8 cellular contexts compared by ENCODE assay signal in the genomic region with DNA sequence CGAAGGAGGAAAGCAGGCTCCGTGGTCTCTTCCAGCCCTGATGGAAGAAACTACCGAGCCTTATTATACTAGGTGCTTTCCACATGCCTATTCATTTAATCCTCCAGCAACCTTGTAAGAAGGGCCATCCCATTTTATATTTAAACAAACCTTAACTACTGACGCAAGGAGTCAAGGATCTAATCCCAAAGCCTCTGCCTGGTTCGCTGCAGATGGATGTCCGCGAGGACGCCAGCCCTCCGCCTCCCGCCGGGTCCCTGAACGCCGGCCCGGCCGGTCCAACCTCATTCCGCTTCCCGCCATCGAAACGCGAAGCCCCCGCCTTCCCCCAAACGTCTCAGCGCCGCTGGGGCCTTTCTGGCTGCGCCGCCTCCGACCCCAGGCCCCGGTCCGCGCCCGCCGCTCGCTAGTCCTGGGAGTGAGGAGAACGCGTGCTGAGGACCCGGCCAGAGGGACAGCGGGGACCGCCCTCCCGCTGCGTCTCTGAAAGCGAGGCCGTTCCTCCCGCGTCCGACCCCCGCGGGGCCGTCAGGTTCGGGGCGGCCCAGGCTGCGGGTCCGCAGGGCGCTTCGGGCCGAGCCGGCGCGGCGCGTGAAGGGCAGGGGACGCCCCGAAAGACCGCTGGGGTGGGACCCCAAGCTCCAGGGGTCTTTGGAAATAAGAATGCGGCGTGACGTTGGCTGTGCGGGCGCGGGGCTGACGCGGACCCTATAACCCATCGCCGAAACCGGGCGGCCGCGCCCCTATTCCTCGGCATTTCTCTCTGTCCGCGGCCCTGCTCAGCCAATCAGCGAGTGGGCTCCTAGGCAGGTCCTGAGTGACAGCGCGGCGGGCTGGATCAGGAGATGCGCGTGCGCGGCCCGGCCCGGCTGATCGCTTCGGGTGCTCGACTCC. TPM values are rescaled to one million over a fixed set of nuclear protein-coding genes. Genes with fewer than 3 reads are reported as not detected.
DNase-seq lines count a peak whose midpoint lies in the region; ATAC-seq, FAIRE-seq and TF ChIP-seq lines count a peak whose summit lies in the region.

No MANE protein-coding gene starts in this region.

- DNase-seq in A549 (ENCODE audit: low read depth in 1 of 2, low spot score in 1 of 2) (peak; percentile 94 to 99), NCI-H2171 treated with DMSO at 0.1 percent for 48 hours (lab: John Stamatoyannopoulos, UW) (peak; percentile 94), mammary epithelial cell (peak; percentile 89), iPS-NIHi7 (ENCODE audit: extremely low spot score) (peak; percentile 99)

- TF ChIP-seq CTCF in A549 (IDR thresholded peaks at IDR 0.05), result no peak
- no peak for TF ChIP-seq CTCF in WI38 (IDR thresholded peaks at IDR 0.05; ENCODE audit: low read depth, low read length)
- no peak for TF ChIP-seq CTCF in mammary epithelial cell (conservative IDR thresholded peaks at IDR 0.05 in 1 of 2, IDR thresholded peaks at IDR 0.05 in 1 of 2; ENCODE audit: extremely low read depth in 1 of 2, insufficient read depth in 1 of 2, low read depth in 1 of 2, low read length in 2 of 2)

- H3K4me2 ChIP-seq in A549, result peak overlapping the region; percentile 90
- H3K4me2 ChIP-seq in mammary epithelial cell (ENCODE audit: insufficient read depth, low read depth, low read length), result peak overlapping the region; percentile 100

- TF ChIP-seq EP300 in A549 (IDR thresholded peaks at IDR 0.05), result no peak

- no peaks in the 10 kb centered on the region for H4K20me1 ChIP-seq in mammary epithelial cell (ENCODE audit: insufficient read depth, low read length)

- H3K79me2 ChIP-seq in mammary epithelial cell (ENCODE audit: insufficient read depth, low read length), result no peaks in the 10 kb centered on the region

- H3K27me3 ChIP-seq in mammary epithelial cell (ENCODE audit: insufficient read depth, low read length), result no peaks in the 10 kb centered on the region

- ATAC-seq in A549 (peak; percentile 89 to 96), GM18867 (IDR thresholded peaks at IDR 0.05; ENCODE audit: unreplicated experiment) (peak; percentile 95), HG03108 (IDR thresholded peaks at IDR 0.05; ENCODE audit: unreplicated experiment) (peak; percentile 87)

- H3K27ac ChIP-seq in A549 (peak overlapping the region; percentile 63 to 90), mammary epithelial cell (ENCODE audit: insufficient read depth, low read depth, low read length) (peak overlapping the region; percentile 59), skin epidermis (peak overlapping the region; percentile 10 to 94 (median 77))

- H2AFZ ChIP-seq in mammary epithelial cell (ENCODE audit: low read depth, low read length), result peak overlapping the region; percentile 99

- TF ChIP-seq RAD21 in A549 (conservative IDR thresholded peaks at IDR 0.05 in 1 of 2, IDR thresholded peaks at IDR 0.05 in 1 of 2), result no peak

- CTCF ChIA-PET in A549 (lab: Yijun Ruan, JAX), result no interaction called here
- CTCF ChIA-PET in mammary epithelial cell (lab: Charles Lee; ENCODE audit: low non-redundant PET), result no interaction called here

- intact Hi-C loops in mammary epithelial cell (cut with micrococcal nuclease), result loop anchor here (2.0 kb wide), 1 partner anchor 35 kb away; a partner anchor contains a TSS

- no peaks in the 10 kb centered on the region for H3K9me3 ChIP-seq in A549
- no peaks in the 10 kb centered on the region for H3K9me3 ChIP-seq in mammary epithelial cell (replicated peaks; ENCODE audit: insufficient read depth, low read length)

- H3K4me1 ChIP-seq in A549 (peaks cover 10% of the 10 kb centered on the region; the same call in 1 of the 3 replicates), mammary epithelial cell (ENCODE audit: insufficient read depth, low read length) (peaks cover 17% of the 10 kb centered on the region)

- no peaks in the 10 kb centered on the region for H3K36me3 ChIP-seq in mammary epithelial cell (ENCODE audit: insufficient read depth, low read length)

- no peak for TF ChIP-seq POLR2A in A549 (IDR thresholded peaks at IDR 0.05; ENCODE audit: low read length)

- H3K4me3 ChIP-seq in A549 (peak overlapping the region; percentile 62), WI38 (ENCODE audit: low read depth, low read length) (peak overlapping the region; percentile 75), mammary epithelial cell (replicated peaks in 1 of 3; ENCODE audit: insufficient read depth in 1 of 3, low read depth in 2 of 3, low read length in 3 of 3) (peak overlapping the region; percentile 75 to 87 (median 77)), skin epidermis (peak overlapping the region; percentile 55 to 92 (median 72))

- H3K9ac ChIP-seq in mammary epithelial cell (ENCODE audit: insufficient read depth, low read length), result peak overlapping the region; percentile 47

- FAIRE-seq in A549 (lab: Jason Lieb, UNC), result peak; percentile 81

- POLR2A ChIA-PET in A549 (lab: Yijun Ruan, JAX), result no interaction called here

- BruUV-seq in mammary epithelial cell (replicated peaks; lab: Mats Ljungman, UMichigan), result no TSS peak

- in situ Hi-C loops in mammary epithelial cell (cut with MboI; ENCODE audit: low sequenced_read_pairs in 2 of 2), result no loop called here

- 2% methylated on average over 61 of the region's 93 CpGs for WGBS in A549 (ENCODE audit: missing lambda C conversion rate)
- WGBS in mammary epithelial cell (ENCODE audit: low coverage, missing lambda C conversion rate), result 3% methylated on average over 27 of the region's 93 CpGs

- dilution Hi-C loops in mammary epithelial cell (cut with HindIII; ENCODE audit: low sequenced_read_pairs), result no loop called here

TF ChIP-seq in A549, 52 proteins besides CTCF, POLR2A, EP300 and RAD21 (continues in another document):
- TF ChIP-seq, protein P1, sequence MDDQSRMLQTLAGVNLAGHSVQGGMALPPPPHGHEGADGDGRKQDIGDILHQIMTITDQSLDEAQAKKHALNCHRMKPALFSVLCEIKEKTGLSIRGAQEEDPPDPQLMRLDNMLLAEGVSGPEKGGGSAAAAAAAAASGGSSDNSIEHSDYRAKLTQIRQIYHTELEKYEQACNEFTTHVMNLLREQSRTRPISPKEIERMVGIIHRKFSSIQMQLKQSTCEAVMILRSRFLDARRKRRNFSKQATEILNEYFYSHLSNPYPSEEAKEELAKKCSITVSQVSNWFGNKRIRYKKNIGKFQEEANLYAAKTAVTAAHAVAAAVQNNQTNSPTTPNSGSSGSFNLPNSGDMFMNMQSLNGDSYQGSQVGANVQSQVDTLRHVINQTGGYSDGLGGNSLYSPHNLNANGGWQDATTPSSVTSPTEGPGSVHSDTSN (IDR thresholded peaks at IDR 0.05), result peak; percentile 83
- no peak for TF ChIP-seq POLR2AphosphoS2 (conservative IDR thresholded peaks at IDR 0.05; ENCODE audit: low read length)
- TF ChIP-seq, protein P2, sequence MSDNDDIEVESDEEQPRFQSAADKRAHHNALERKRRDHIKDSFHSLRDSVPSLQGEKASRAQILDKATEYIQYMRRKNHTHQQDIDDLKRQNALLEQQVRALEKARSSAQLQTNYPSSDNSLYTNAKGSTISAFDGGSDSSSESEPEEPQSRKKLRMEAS (IDR thresholded peaks at IDR 0.05), result peak; percentile 9
- TF ChIP-seq GATA3 (IDR thresholded peaks at IDR 0.05; ENCODE audit: borderline replicate concordance), result no peak
- TF ChIP-seq ZNF302 (CRISPR knock-in tag; IDR thresholded peaks at IDR 0.05), result no peak
- TF ChIP-seq, protein P3, sequence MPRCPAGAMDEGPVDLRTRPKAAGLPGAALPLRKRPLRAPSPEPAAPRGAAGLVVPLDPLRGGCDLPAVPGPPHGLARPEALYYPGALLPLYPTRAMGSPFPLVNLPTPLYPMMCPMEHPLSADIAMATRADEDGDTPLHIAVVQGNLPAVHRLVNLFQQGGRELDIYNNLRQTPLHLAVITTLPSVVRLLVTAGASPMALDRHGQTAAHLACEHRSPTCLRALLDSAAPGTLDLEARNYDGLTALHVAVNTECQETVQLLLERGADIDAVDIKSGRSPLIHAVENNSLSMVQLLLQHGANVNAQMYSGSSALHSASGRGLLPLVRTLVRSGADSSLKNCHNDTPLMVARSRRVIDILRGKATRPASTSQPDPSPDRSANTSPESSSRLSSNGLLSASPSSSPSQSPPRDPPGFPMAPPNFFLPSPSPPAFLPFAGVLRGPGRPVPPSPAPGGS (IDR thresholded peaks at IDR 0.05), result 0 out of 3 replicates have a peak, but pooled peaks have one; percentile 46
- TF ChIP-seq, protein P4, sequence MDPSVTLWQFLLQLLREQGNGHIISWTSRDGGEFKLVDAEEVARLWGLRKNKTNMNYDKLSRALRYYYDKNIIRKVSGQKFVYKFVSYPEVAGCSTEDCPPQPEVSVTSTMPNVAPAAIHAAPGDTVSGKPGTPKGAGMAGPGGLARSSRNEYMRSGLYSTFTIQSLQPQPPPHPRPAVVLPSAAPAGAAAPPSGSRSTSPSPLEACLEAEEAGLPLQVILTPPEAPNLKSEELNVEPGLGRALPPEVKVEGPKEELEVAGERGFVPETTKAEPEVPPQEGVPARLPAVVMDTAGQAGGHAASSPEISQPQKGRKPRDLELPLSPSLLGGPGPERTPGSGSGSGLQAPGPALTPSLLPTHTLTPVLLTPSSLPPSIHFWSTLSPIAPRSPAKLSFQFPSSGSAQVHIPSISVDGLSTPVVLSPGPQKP (IDR thresholded peaks at IDR 0.05; ENCODE audit: low read depth, low read length), result no peak
- TF ChIP-seq JUN (IDR thresholded peaks at IDR 0.05), result peak in 1 of 2 experiments; percentile 50; a peak in 2 of 5 replicates
- peak; percentile 79; the same call in 1 of the 2 replicates for TF ChIP-seq RNF2 (IDR thresholded peaks at IDR 0.05; ENCODE audit: borderline replicate concordance, low read depth)
- peak; percentile 82; the same call in 1 of the 2 replicates for TF ChIP-seq PHF8 (IDR thresholded peaks at IDR 0.05; ENCODE audit: borderline replicate concordance, low read depth)
- no peak for TF ChIP-seq TP53 (CRISPR knock-in tag; IDR thresholded peaks at IDR 0.05)

RNA-seq across cellular contexts. Expression of a gene that starts 0.4 kb away (rescaled TPM):
- polyA plus RNA-seq in A549 (2011; rRNA removed) (17.3 and 18.4 TPM in 2 replicates), A549 (2017; fragmentation: RNase III; extraction: RNeasy Plus Mini Kit Qiagen cat#74134 plus additional on column Dnase treatment) (40.3 to 44.9 TPM (median 44.5 TPM) in 3 replicates), mammary epithelial cell (3.0 TPM)
- 49.0 and 69.0 TPM in 2 replicates for polyA plus RNA-seq in A549 (2012; cell fraction: cytosol; rRNA removed)
- 75.6 and 92.6 TPM in 2 replicates for polyA plus RNA-seq in A549 (2012; cell fraction: nucleus; rRNA removed)
- 22.3 and 24.6 TPM in 2 replicates for polyA minus RNA-seq in A549 (2011; rRNA and poly(A)+ RNA removed)
- total RNA-seq in mammary epithelial cell, result 10 to 100 TPM in 1 of 2 donors, 1 to 10 TPM in 1; 4.4 to 12.5 TPM
- 11.3 TPM for polyA minus RNA-seq in mammary epithelial cell

RNA-seq across cellular contexts. Expression of a gene that starts 35.1 kb away (rescaled TPM):
- polyA plus RNA-seq in A549 (2011; rRNA removed) (8.0 and 11.1 TPM in 2 replicates), A549 (2017; fragmentation: RNase III; extraction: RNeasy Plus Mini Kit Qiagen cat#74134 plus additional on column Dnase treatment) (2.8 to 3.9 TPM (median 3.9 TPM) in 3 replicates), mammary epithelial cell (4.6 TPM)
- polyA plus RNA-seq in A549 (2012; cell fraction: cytosol; rRNA removed), result 2.5 and 3.4 TPM in 2 replicates
- polyA plus RNA-seq in A549 (2012; cell fraction: nucleus; rRNA removed), result 9.5 and 10.1 TPM in 2 replicates
- 8.7 and 17.1 TPM in 2 replicates for polyA minus RNA-seq in A549 (2011; rRNA and poly(A)+ RNA removed)
- 10 to 100 TPM in 1 of 2 donors, 1 to 10 TPM in 1; 9.7 to 10.5 TPM for total RNA-seq in mammary epithelial cell
- 1.2 TPM for polyA minus RNA-seq in mammary epithelial cell

Comparison
In these comparisons a context has a peak if more than half of its experiments do, and no peak if none do; other contexts are left out.
1. Peak in every context shown above with its lines: DNase-seq, ATAC-seq, H3K4me3 ChIP-seq and H3K27ac ChIP-seq.